Comparison of ENCODE assay signal across 26 cellular contexts in genomic region chr12:108069766-108070165, GRCh38. TPM values are rescaled to one million over a fixed set of nuclear protein-coding genes. Genes with fewer than 3 reads are reported as not detected.
"Had no signal": no experiment of that assay in that cellular context is flagged by ENCODE, and none has a peak within 500 bp of the region (broad histone marks: within the 10 kb centered on the region; RNA-seq: fewer than 3 reads in every experiment).

No MANE protein-coding gene starts in this region.

- H3K4me3 Mint-ChIP-seq: dendritic cell treated with granulocyte-macrophage colony-stimulating factor and Interleukin-4, amounts not matched to agents 40 ng/mL and 50 ng/mL, for 4 days; effector memory CD8-positive, alpha-beta T cell; mesothelial cell of epicardium; naive B cell had no signal

- H3K36me3 Mint-ChIP-seq: mesothelial cell of epicardium, naive B cell had no signal

- H3K36me3 ChIP-seq: colonic mucosa, esophagus muscularis mucosa, gastroesophageal sphincter, heart left ventricle, left lung, lower lobe of right lung had no signal

- DNase-seq: colonic mucosa; cortex of kidney; effector CD8-positive, alpha-beta T cell; effector memory CD8-positive, alpha-beta T cell; foreskin keratinocyte; heart left ventricle; kidney; kidney glomerular epithelial cell; left lung; left ventricle myocardium superior; lower lobe of right lung; mesenchymal stem cell; mucosa of descending colon; naive B cell had no signal

- H3K4me1 Mint-ChIP-seq: mesothelial cell of epicardium, naive B cell had no signal

- H3K79me2 ChIP-seq: hepatocyte had no signal

- H3K4me3 ChIP-seq: colonic mucosa, esophagus muscularis mucosa, gastroesophageal sphincter, heart left ventricle, hepatocyte, left lung, lower lobe of right lung, mucosa of descending colon had no signal

- H3K27ac Mint-ChIP-seq: dendritic cell treated with granulocyte-macrophage colony-stimulating factor and Interleukin-4, amounts not matched to agents 40 ng/mL and 50 ng/mL, for 4 days; effector memory CD8-positive, alpha-beta T cell; mesothelial cell of epicardium had no signal

- H3K9me3 ChIP-seq: colonic mucosa, esophagus muscularis mucosa, gastroesophageal sphincter, heart left ventricle, left lung, lower lobe of right lung, mucosa of descending colon had no signal

- H3K4me1 ChIP-seq: colonic mucosa, esophagus muscularis mucosa, foreskin keratinocyte, gastroesophageal sphincter, heart left ventricle, left lung, lower lobe of right lung had no signal

- H3K4me2 ChIP-seq: hepatocyte had no signal

- ATAC-seq: effector memory CD8-positive, alpha-beta T cell; foreskin keratinocyte; gastroesophageal sphincter; heart left ventricle; left lung; left ventricle myocardium superior; lower lobe of right lung; mucosa of descending colon had no signal

- H3K27me3 ChIP-seq: colonic mucosa, foreskin keratinocyte, hepatocyte had no signal

- H3K27ac ChIP-seq: colonic mucosa, esophagus muscularis mucosa, foreskin keratinocyte, gastroesophageal sphincter, heart left ventricle, hepatocyte, left lung, lower lobe of right lung had no signal

- H2AFZ ChIP-seq: hepatocyte had no signal

- H3K9me3 Mint-ChIP-seq: dendritic cell treated with granulocyte-macrophage colony-stimulating factor and Interleukin-4, amounts not matched to agents 40 ng/mL and 50 ng/mL, for 4 days; effector memory CD8-positive, alpha-beta T cell; mesothelial cell of epicardium had no signal

RNA-seq across cellular contexts. Expression of gene WSCD2, which starts 59.3 kb away (rescaled TPM):
- total RNA-seq: dermis microvascular lymphatic vessel endothelial cell, endothelial cell of umbilical vein, epithelial cell of proximal tubule, fibroblast of lung, fibroblast of villous mesenchyme, foreskin keratinocyte, lung microvascular endothelial cell, myocyte had no signal
- polyA plus RNA-seq: endothelial cell of umbilical vein, fibroblast of lung, foreskin keratinocyte, heart left ventricle had no signal
